Comparison of ENCODE assay signal across 1 cellular context in the genomic region with DNA sequence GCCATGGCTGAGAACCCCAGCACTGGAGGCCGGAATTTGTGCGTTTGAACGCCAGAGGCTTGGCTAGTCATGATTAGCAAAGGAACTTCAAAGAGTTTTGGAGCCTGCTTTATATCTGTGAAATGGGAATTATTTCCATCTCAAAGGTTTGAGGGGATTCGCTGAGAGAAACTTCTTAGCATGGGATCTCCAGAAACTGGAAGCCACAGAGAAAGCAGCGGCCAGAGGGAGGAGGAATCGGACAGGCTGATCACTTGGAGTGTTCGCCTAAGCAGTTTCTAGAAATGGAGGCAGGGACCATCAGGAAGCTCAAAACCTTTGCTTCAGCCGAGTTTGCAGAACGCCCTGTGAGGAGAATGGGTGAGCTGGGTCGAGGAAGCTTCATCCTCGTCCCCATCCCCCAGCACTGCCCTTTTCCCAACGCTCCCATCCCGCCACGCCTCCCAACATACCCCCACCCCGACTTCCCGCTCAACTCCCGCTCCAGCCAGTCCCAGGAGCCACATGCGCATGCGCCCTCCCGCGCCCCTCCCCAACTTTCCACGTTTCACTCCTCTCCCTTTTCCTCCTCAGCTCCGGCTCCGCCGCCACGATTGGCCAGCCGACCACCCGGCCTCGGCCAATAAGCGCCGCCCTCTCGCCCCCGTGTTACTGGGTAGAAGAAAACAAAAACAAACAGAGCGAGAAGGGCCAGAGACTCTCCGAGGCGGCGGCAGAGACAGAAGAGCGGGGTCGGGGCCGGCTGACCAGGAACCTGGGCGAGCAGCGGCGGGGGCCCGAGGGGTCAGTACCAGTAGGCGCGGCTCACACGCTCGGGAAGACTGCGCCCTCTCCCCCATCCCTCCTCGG.
TF ChIP-seq lines count a peak whose summit lies in the region.

TSS of gene PDCD4 (plus strand) at position 693 of the 849 bp plus-strand sequence. CDS start 4,100 bp downstream, outside the sequence.

TF ChIP-seq in HepG2, 621 proteins besides CTCF, POLR2A, EP300 and RAD21 (continued from another document and continues in another):
- TF ChIP-seq, protein P1, sequence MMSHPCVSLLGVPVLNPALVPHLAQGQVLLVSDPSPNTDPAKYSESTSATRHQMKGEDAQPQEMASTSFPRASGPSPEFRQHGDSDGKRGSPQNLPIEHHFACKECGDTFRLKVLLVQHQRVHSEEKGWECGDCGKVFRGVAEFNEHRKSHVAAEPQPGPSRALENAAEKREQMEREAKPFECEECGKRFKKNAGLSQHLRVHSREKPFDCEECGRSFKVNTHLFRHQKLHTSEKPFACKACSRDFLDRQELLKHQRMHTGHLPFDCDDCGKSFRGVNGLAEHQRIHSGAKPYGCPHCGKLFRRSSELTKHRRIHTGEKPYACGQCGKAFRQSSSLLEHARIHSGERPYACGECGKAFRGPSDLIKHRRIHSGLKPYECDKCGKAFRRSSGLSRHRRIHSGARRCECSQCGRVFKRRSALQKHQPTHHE (CRISPR knock-in tag; IDR thresholded peaks at IDR 0.05; ENCODE audit: borderline replicate concordance): peak; percentile 34; the same call in 1 of the 2 replicates
- TF ChIP-seq SPEN (CRISPR knock-in tag; IDR thresholded peaks at IDR 0.05; ENCODE audit: low read depth) (no peak), ZNF850 (CRISPR knock-in tag; conservative IDR thresholded peaks at IDR 0.05) (no peak), TRAFD1 (CRISPR knock-in tag; IDR thresholded peaks at IDR 0.05; ENCODE audit: borderline replicate concordance) (0 out of 2 replicates have a peak, but pooled peaks have one; percentile 31), SALL2 (CRISPR knock-in tag; IDR thresholded peaks at IDR 0.05) (0 out of 2 replicates have a peak, but pooled peaks have one; percentile 55), POLR2G (IDR thresholded peaks at IDR 0.05; ENCODE audit: low read depth, low read length) (peak; percentile 83), ZNF510 (CRISPR knock-in tag; IDR thresholded peaks at IDR 0.05; ENCODE audit: low read depth) (peak; percentile 90; the same call in 1 of the 2 replicates), HNF4A (CRISPR knock-in tag; IDR thresholded peaks at IDR 0.05) (no peak), IRF2 (CRISPR knock-in tag; IDR thresholded peaks at IDR 0.05) (no peak), ZNF12 (CRISPR knock-in tag; IDR thresholded peaks at IDR 0.05) (no peak), KLF12 (CRISPR knock-in tag; IDR thresholded peaks at IDR 0.05; ENCODE audit: borderline replicate concordance) (peak; percentile 13; the same call in 1 of the 2 replicates), ZNF501 (CRISPR knock-in tag; IDR thresholded peaks at IDR 0.05) (peak; percentile 52), SP5 (CRISPR knock-in tag; IDR thresholded peaks at IDR 0.05; ENCODE audit: borderline replicate concordance, low read depth) (0 out of 2 replicates have a peak, but pooled peaks have one; percentile 15), ZNF253 (CRISPR knock-in tag; IDR thresholded peaks at IDR 0.05; ENCODE audit: borderline replicate concordance) (no peak), RBFOX2 (IDR thresholded peaks at IDR 0.05; ENCODE audit: low read depth, low read length) (peak; percentile 78), TCF7 (IDR thresholded peaks at IDR 0.05; ENCODE audit: low read depth) (no peak), YEATS2 (CRISPR knock-in tag; IDR thresholded peaks at IDR 0.05; ENCODE audit: borderline replicate concordance) (peak; percentile 49; the same call in 1 of the 2 replicates), EEA1 (CRISPR knock-in tag; IDR thresholded peaks at IDR 0.05; ENCODE audit: borderline replicate concordance) (0 out of 2 replicates have a peak, but pooled peaks have one; percentile 26), KLF15 (CRISPR knock-in tag; IDR thresholded peaks at IDR 0.05; ENCODE audit: borderline replicate concordance) (no peak; the same call in 1 of the 2 replicates), ZNF792 (CRISPR knock-in tag; IDR thresholded peaks at IDR 0.05) (peak; percentile 13; the same call in 1 of the 2 replicates), FUBP1 (CRISPR knock-in tag; IDR thresholded peaks at IDR 0.05; ENCODE audit: borderline replicate concordance) (no peak), AHDC1 (CRISPR knock-in tag; IDR thresholded peaks at IDR 0.05; ENCODE audit: borderline replicate concordance) (peak; percentile 31; the same call in 1 of the 2 replicates), ELF1 (CRISPR knock-in tag; IDR thresholded peaks at IDR 0.05) (peak; percentile 26; the same call in 1 of the 2 replicates), SAFB2 (CRISPR knock-in tag; IDR thresholded peaks at IDR 0.05; ENCODE audit: borderline replicate concordance, low read depth) (peak; percentile 17; the same call in 1 of the 2 replicates), NR2C2 (CRISPR knock-in tag; IDR thresholded peaks at IDR 0.05; ENCODE audit: borderline replicate concordance) (0 out of 2 replicates have a peak, but pooled peaks have one; percentile 5)
- TF ChIP-seq, protein P2, sequence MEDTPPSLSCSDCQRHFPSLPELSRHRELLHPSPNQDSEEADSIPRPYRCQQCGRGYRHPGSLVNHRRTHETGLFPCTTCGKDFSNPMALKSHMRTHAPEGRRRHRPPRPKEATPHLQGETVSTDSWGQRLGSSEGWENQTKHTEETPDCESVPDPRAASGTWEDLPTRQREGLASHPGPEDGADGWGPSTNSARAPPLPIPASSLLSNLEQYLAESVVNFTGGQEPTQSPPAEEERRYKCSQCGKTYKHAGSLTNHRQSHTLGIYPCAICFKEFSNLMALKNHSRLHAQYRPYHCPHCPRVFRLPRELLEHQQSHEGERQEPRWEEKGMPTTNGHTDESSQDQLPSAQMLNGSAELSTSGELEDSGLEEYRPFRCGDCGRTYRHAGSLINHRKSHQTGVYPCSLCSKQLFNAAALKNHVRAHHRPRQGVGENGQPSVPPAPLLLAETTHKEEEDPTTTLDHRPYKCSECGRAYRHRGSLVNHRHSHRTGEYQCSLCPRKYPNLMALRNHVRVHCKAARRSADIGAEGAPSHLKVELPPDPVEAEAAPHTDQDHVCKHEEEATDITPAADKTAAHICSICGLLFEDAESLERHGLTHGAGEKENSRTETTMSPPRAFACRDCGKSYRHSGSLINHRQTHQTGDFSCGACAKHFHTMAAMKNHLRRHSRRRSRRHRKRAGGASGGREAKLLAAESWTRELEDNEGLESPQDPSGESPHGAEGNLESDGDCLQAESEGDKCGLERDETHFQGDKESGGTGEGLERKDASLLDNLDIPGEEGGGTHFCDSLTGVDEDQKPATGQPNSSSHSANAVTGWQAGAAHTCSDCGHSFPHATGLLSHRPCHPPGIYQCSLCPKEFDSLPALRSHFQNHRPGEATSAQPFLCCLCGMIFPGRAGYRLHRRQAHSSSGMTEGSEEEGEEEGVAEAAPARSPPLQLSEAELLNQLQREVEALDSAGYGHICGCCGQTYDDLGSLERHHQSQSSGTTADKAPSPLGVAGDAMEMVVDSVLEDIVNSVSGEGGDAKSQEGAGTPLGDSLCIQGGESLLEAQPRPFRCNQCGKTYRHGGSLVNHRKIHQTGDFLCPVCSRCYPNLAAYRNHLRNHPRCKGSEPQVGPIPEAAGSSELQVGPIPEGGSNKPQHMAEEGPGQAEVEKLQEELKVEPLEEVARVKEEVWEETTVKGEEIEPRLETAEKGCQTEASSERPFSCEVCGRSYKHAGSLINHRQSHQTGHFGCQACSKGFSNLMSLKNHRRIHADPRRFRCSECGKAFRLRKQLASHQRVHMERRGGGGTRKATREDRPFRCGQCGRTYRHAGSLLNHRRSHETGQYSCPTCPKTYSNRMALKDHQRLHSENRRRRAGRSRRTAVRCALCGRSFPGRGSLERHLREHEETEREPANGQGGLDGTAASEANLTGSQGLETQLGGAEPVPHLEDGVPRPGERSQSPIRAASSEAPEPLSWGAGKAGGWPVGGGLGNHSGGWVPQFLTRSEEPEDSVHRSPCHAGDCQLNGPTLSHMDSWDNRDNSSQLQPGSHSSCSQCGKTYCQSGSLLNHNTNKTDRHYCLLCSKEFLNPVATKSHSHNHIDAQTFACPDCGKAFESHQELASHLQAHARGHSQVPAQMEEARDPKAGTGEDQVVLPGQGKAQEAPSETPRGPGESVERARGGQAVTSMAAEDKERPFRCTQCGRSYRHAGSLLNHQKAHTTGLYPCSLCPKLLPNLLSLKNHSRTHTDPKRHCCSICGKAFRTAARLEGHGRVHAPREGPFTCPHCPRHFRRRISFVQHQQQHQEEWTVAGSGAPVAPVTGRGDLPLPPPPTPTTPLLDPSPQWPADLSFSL (CRISPR knock-in tag; IDR thresholded peaks at IDR 0.05): no peak
- TF ChIP-seq, protein P3, sequence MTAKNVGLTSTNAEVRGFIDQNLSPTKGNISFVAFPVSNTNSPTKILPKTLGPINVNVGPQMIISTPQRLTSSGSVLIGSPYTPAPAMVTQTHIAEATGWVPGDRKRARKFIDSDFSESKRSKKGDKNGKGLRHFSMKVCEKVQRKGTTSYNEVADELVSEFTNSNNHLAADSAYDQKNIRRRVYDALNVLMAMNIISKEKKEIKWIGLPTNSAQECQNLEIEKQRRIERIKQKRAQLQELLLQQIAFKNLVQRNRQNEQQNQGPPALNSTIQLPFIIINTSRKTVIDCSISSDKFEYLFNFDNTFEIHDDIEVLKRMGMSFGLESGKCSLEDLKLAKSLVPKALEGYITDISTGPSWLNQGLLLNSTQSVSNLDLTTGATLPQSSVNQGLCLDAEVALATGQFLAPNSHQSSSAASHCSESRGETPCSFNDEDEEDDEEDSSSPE (CRISPR knock-in tag; IDR thresholded peaks at IDR 0.05): peak; percentile 86
- TF ChIP-seq, protein P4, sequence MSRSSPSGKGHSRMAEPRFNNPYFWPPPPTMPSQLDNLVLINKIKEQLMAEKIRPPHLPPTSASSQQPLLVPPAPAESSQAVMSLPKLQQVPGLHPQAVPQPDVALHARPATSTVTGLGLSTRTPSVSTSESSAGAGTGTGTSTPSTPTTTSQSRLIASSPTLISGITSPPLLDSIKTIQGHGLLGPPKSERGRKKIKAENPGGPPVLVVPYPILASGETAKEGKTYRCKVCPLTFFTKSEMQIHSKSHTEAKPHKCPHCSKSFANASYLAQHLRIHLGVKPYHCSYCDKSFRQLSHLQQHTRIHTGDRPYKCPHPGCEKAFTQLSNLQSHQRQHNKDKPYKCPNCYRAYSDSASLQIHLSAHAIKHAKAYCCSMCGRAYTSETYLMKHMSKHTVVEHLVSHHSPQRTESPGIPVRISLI (CRISPR knock-in tag; IDR thresholded peaks at IDR 0.05; ENCODE audit: borderline replicate concordance): 0 out of 2 replicates have a peak, but pooled peaks have one; percentile 20
- TF ChIP-seq, protein P5, sequence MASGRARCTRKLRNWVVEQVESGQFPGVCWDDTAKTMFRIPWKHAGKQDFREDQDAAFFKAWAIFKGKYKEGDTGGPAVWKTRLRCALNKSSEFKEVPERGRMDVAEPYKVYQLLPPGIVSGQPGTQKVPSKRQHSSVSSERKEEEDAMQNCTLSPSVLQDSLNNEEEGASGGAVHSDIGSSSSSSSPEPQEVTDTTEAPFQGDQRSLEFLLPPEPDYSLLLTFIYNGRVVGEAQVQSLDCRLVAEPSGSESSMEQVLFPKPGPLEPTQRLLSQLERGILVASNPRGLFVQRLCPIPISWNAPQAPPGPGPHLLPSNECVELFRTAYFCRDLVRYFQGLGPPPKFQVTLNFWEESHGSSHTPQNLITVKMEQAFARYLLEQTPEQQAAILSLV (CRISPR knock-in tag; IDR thresholded peaks at IDR 0.05; ENCODE audit: borderline replicate concordance): 0 out of 2 replicates have a peak, but pooled peaks have one; percentile 41
